Comparison of ENCODE assay signal across 25 cellular contexts in the genomic region with DNA sequence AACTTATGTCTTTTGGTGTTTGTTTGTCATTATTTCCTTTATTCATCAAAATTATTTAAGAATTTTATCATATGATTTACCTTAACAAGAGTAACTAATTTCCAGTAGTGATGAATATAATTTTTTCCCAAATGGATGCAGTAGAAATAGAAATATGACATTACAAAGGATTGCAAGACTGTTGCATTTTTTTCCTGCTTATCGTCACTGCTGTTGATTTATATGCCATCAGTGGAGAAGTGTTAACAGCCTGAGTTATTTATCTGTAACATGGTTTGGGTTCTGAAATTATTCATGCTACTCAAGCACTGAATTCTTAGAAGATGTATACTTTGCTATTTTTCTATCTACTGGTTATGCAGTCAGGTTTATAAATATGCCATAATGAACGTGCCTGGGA.
"Had no signal": no experiment of that assay in that cellular context is flagged by ENCODE, and none has a peak within 500 bp of the region (broad histone marks: within the 10 kb centered on the region; RNA-seq: fewer than 3 reads in every experiment).

No MANE protein-coding gene starts in this region.

- FAIRE-seq: pancreas, small intestine, urothelium cell line had no signal

- ATAC-seq: naive thymus-derived CD8-positive, alpha-beta T cell; natural killer cell treated with Interleukin-12 subunit alpha and Interleukin-12 subunit beta and Interleukin-15 and Interleukin-18, amount 100 ng/mL, for 72 hours; pancreas; right cardiac atrium; right lobe of liver; stimulated activated effector memory CD8-positive, alpha-beta T cell treated with anti-CD3 and anti-CD28 coated beads, Interleukin-12 subunit alpha, Interleukin-12 subunit beta, amount 100 ng/mL, for 72 hours; stimulated activated naive B cell treated with anti-CD40 and anti-IgM and Interleukin-4, amounts not matched to agents 10 μg/mL and 1 μg/mL and 100 μg/mL, for 72 hours had no signal

- H3K27me3 ChIP-seq: neutrophil, right lobe of liver, sigmoid colon, stomach, thyroid gland, tibial nerve, upper lobe of left lung had no signal

- H3K4me3 ChIP-seq: pancreas, prostate gland, right lobe of liver, sigmoid colon, stomach, thoracic aorta, thyroid gland, tibial nerve, upper lobe of left lung had no signal

- DNase-seq: naive thymus-derived CD8-positive, alpha-beta T cell; nephron progenitor cell; nucleus accumbens; pancreas; right cardiac atrium; right lobe of liver; sigmoid colon; small intestine; stimulated activated CD4-positive, alpha-beta T cell treated with anti-CD3 and anti-CD28 coated beads, Interleukin-15, amount 100 ng/mL, for 24 hours; stimulated activated CD4-positive, alpha-beta T cell treated with anti-CD3 and anti-CD28 coated beads, Interleukin-2, amount 100 ng/mL, for 24 hours; stimulated activated CD4-positive, alpha-beta T cell treated with anti-CD3 and anti-CD28 coated beads, Interleukin-2, amount 100 ng/mL, for 48 hours; stimulated activated CD4-positive, alpha-beta T cell treated with anti-CD3 and anti-CD28 coated beads, Interleukin-4, amount 100 ng/mL, for 24 hours; stimulated activated naive B cell treated with anti-CD40 and anti-IgM and Interleukin-4, amounts not matched to agents 10 μg/mL and 1 μg/mL and 100 μg/mL, for 72 hours; stimulated activated naive CD4-positive, alpha-beta T cell treated with Interleukin-2 at 50 U/mL for 16 hours; stomach; thyroid gland; trophoblast cell; upper lobe of left lung had no signal

- H3K9me3 ChIP-seq: neutrophil, pancreas, prostate gland, right lobe of liver, sigmoid colon, stomach, thoracic aorta, thyroid gland, tibial nerve, upper lobe of left lung had no signal

- H3K27ac ChIP-seq: neutrophil, pancreas, prostate gland, right lobe of liver, thoracic aorta, thyroid gland, tibial nerve, upper lobe of left lung had no signal

- H3K4me1 ChIP-seq: pancreas, prostate gland, thyroid gland had no signal

- H3K36me3 ChIP-seq: neutrophil, pancreas, prostate gland, right lobe of liver, sigmoid colon, stomach, thoracic aorta, thyroid gland, tibial nerve, upper lobe of left lung had no signal
